Comparison of ENCODE assay signal across 1 cellular context in genomic region chr5:173420108-173420507, GRCh38.
TF ChIP-seq lines count a peak whose summit lies in the region.

No MANE protein-coding gene starts in this region.

TF ChIP-seq in SK-N-SH treated with all-trans-retinoic acid at 6 μM for 48 hours, 23 proteins besides CTCF, POLR2A, EP300 and RAD21 (continued from another document):
- no peak for TF ChIP-seq ESRRG (CRISPR knock-in tag; IDR thresholded peaks at IDR 0.05)
- TF ChIP-seq ZNF565 (CRISPR knock-in tag; conservative IDR thresholded peaks at IDR 0.05; ENCODE audit: low read depth): no peak
TF ChIP-seq in SK-N-SH treated with all-trans-retinoic acid at 6 μM for 48 hours: peak in this region for 0.
